29 cellular contexts compared by ENCODE assay signal in the genomic region with DNA sequence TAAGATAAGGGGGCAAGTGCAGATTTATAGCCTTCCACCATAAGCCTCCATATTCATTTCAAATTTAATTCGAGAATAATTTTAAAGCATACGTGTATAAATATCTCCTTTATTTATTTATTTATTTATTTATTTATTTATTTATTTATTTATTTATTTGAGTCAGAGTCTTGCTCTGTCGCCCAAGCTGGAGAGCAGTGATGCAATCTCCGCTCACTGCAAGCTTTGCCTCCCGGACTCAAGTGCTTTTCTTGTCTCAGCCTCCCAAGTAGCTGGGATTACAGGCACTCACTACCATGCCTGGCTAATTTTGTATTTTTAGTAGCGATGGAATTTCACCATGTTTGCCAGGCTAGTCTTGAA.
"Had no signal": no experiment of that assay in that cellular context is flagged by ENCODE, and none has a peak within 500 bp of the region (broad histone marks: within the 10 kb centered on the region; RNA-seq: fewer than 3 reads in every experiment).

No MANE protein-coding gene starts in this region.

- H3K4me3 Mint-ChIP-seq: activated CD4-positive, alpha-beta memory T cell treated with anti-CD3 and anti-CD28 coated beads for 36 hours; activated CD4-positive, alpha-beta T cell treated with anti-CD3 and anti-CD28 coated beads for 36 hours; activated CD4-positive, alpha-beta T cell treated with anti-CD3 and anti-CD28 coated beads, Interleukin-2, amount 10 ng/mL, durations not matched to agents 24 days and 14 days; activated CD8-positive, alpha-beta memory T cell treated with anti-CD3 and anti-CD28 coated beads, Interleukin-2, amount 10 ng/mL, durations not matched to agents 7 days and 5 days; activated CD8-positive, alpha-beta T cell treated with anti-CD3 and anti-CD28 coated beads, Interleukin-2, amount 10 ng/mL, durations not matched to agents 7 days and 5 days; activated naive CD4-positive, alpha-beta T cell treated with anti-CD3 and anti-CD28 coated beads, Interleukin-2, amount 10 ng/mL, durations not matched to agents 7 days and 5 days; activated naive CD8-positive, alpha-beta T cell treated with anti-CD3 and anti-CD28 coated beads, Interleukin-2, amount 10 ng/mL, durations not matched to agents 7 days and 5 days; activated T-cell treated with anti-CD3 and anti-CD28 coated beads, Interleukin-2, amount 50 U/mL, for 24 hours; activated T-cell treated with anti-CD3 and anti-CD28 coated beads, Interleukin-2, amount 50 U/mL, for 72 hours; central memory CD8-positive, alpha-beta T cell; dendritic cell treated with granulocyte-macrophage colony-stimulating factor and Interleukin-4, amounts not matched to agents 40 ng/mL and 50 ng/mL, for 4 days; endodermal cell had no signal

- H3K4me3 ChIP-seq: coronary artery had no signal

- ATAC-seq: activated CD4-positive, alpha-beta T cell treated with anti-CD3 and anti-CD28 coated beads for 36 hours; activated CD8-positive, alpha-beta memory T cell treated with anti-CD3 and anti-CD28 coated beads, Interleukin-2, amount 10 ng/mL, durations not matched to agents 7 days and 5 days; activated CD8-positive, alpha-beta T cell treated with anti-CD3 and anti-CD28 coated beads, Interleukin-2, amount 10 ng/mL, durations not matched to agents 7 days and 5 days; activated naive CD4-positive, alpha-beta T cell treated with anti-CD3 and anti-CD28 coated beads, Interleukin-2, amount 50 U/mL, for 72 hours; activated T-cell treated with anti-CD3 and anti-CD28 coated beads, Interleukin-2, amount 50 U/mL, for 72 hours; esophagus mucosa had no signal

- H3K27ac Mint-ChIP-seq: activated CD4-positive, alpha-beta memory T cell treated with anti-CD3 and anti-CD28 coated beads for 36 hours; activated CD4-positive, alpha-beta T cell treated with anti-CD3 and anti-CD28 coated beads for 36 hours; activated CD4-positive, alpha-beta T cell treated with anti-CD3 and anti-CD28 coated beads, Interleukin-2, amount 10 ng/mL, durations not matched to agents 24 days and 14 days; activated CD8-positive, alpha-beta memory T cell treated with anti-CD3 and anti-CD28 coated beads, Interleukin-2, amount 10 ng/mL, durations not matched to agents 7 days and 5 days; activated CD8-positive, alpha-beta T cell treated with anti-CD3 and anti-CD28 coated beads, Interleukin-2, amount 10 ng/mL, durations not matched to agents 7 days and 5 days; activated naive CD4-positive, alpha-beta T cell treated with anti-CD3 and anti-CD28 coated beads, Interleukin-2, amount 10 ng/mL, durations not matched to agents 7 days and 5 days; activated naive CD4-positive, alpha-beta T cell treated with anti-CD3 and anti-CD28 coated beads, Interleukin-2, amount 50 U/mL, for 72 hours; activated naive CD8-positive, alpha-beta T cell treated with anti-CD3 and anti-CD28 coated beads, Interleukin-2, amount 10 ng/mL, durations not matched to agents 7 days and 5 days; activated T-cell treated with anti-CD3 and anti-CD28 coated beads, Interleukin-2, amount 50 U/mL, for 24 hours; activated T-cell treated with anti-CD3 and anti-CD28 coated beads, Interleukin-2, amount 50 U/mL, for 72 hours; dendritic cell treated with granulocyte-macrophage colony-stimulating factor and Interleukin-4, amounts not matched to agents 40 ng/mL and 50 ng/mL, for 4 days; endodermal cell had no signal

- H3K27me3 ChIP-seq: brain microvascular endothelial cell, dorsolateral prefrontal cortex had no signal

- H3K27me3 Mint-ChIP-seq: activated CD4-positive, alpha-beta memory T cell treated with anti-CD3 and anti-CD28 coated beads for 36 hours; activated CD4-positive, alpha-beta T cell treated with anti-CD3 and anti-CD28 coated beads for 36 hours; activated CD4-positive, alpha-beta T cell treated with anti-CD3 and anti-CD28 coated beads, Interleukin-2, amount 10 ng/mL, durations not matched to agents 24 days and 14 days; activated CD8-positive, alpha-beta memory T cell treated with anti-CD3 and anti-CD28 coated beads, Interleukin-2, amount 10 ng/mL, durations not matched to agents 7 days and 5 days; activated naive CD4-positive, alpha-beta T cell treated with anti-CD3 and anti-CD28 coated beads, Interleukin-2, amount 10 ng/mL, durations not matched to agents 7 days and 5 days; activated naive CD8-positive, alpha-beta T cell treated with anti-CD3 and anti-CD28 coated beads, Interleukin-2, amount 10 ng/mL, durations not matched to agents 7 days and 5 days; activated T-cell treated with anti-CD3 and anti-CD28 coated beads, Interleukin-2, amount 50 U/mL, for 24 hours; central memory CD8-positive, alpha-beta T cell; dendritic cell treated with granulocyte-macrophage colony-stimulating factor and Interleukin-4, amounts not matched to agents 40 ng/mL and 50 ng/mL, for 4 days had no signal

- H3K36me3 ChIP-seq: brain microvascular endothelial cell had no signal

- DNase-seq: activated CD4-positive, alpha-beta memory T cell treated with anti-CD3 and anti-CD28 coated beads for 36 hours; activated CD4-positive, alpha-beta T cell treated with anti-CD3 and anti-CD28 coated beads for 36 hours; activated CD4-positive, alpha-beta T cell treated with anti-CD3 and anti-CD28 coated beads, Interleukin-2, amount 10 ng/mL, durations not matched to agents 24 days and 14 days; activated CD4-positive, CD25-positive, alpha-beta regulatory T cell; activated CD4-positive, CD25-positive, alpha-beta regulatory T cell treated with anti-CD3 and anti-CD28 coated beads, Interleukin-2, amount 50 U/mL, for 72 hours; activated CD8-positive, alpha-beta memory T cell treated with anti-CD3 and anti-CD28 coated beads, Interleukin-2, amount 10 ng/mL, durations not matched to agents 7 days and 5 days; activated CD8-positive, alpha-beta memory T cell treated with anti-CD3 and anti-CD28 coated beads, Interleukin-2, amount 50 U/mL, for 4 hours; activated CD8-positive, alpha-beta T cell treated with anti-CD3 and anti-CD28 coated beads, Interleukin-2, amount 10 ng/mL, durations not matched to agents 7 days and 5 days; activated gamma-delta T cell; activated naive CD4-positive, alpha-beta T cell; activated naive CD4-positive, alpha-beta T cell treated with anti-CD3 and anti-CD28 coated beads, Interleukin-2, amount 10 ng/mL, durations not matched to agents 7 days and 5 days; activated naive CD8-positive, alpha-beta T cell treated with anti-CD3 and anti-CD28 coated beads, Interleukin-2, amount 10 ng/mL, durations not matched to agents 7 days and 5 days; activated T-cell treated with anti-CD3 and anti-CD28 coated beads for 4 hours; activated T-cell treated with anti-CD3 and anti-CD28 coated beads, Interleukin-2, amount 50 U/mL, for 24 hours; activated T-cell treated with anti-CD3 and anti-CD28 coated beads, Interleukin-2, amount 50 U/mL, for 72 hours; amniotic stem cell; anterior cingulate cortex; dorsolateral prefrontal cortex; effector memory CD4-positive, alpha-beta T cell; endodermal cell; T-helper 2 cell had no signal

- H3K36me3 Mint-ChIP-seq: activated CD4-positive, alpha-beta memory T cell treated with anti-CD3 and anti-CD28 coated beads for 36 hours; activated CD8-positive, alpha-beta memory T cell treated with anti-CD3 and anti-CD28 coated beads, Interleukin-2, amount 10 ng/mL, durations not matched to agents 7 days and 5 days; activated naive CD4-positive, alpha-beta T cell treated with anti-CD3 and anti-CD28 coated beads, Interleukin-2, amount 10 ng/mL, durations not matched to agents 7 days and 5 days; activated naive CD4-positive, alpha-beta T cell treated with anti-CD3 and anti-CD28 coated beads, Interleukin-2, amount 50 U/mL, for 72 hours; activated naive CD8-positive, alpha-beta T cell treated with anti-CD3 and anti-CD28 coated beads, Interleukin-2, amount 10 ng/mL, durations not matched to agents 7 days and 5 days had no signal

- H3K4me1 Mint-ChIP-seq: activated CD4-positive, alpha-beta T cell treated with anti-CD3 and anti-CD28 coated beads for 36 hours; activated CD4-positive, alpha-beta T cell treated with anti-CD3 and anti-CD28 coated beads, Interleukin-2, amount 10 ng/mL, durations not matched to agents 24 days and 14 days; activated CD8-positive, alpha-beta memory T cell treated with anti-CD3 and anti-CD28 coated beads, Interleukin-2, amount 10 ng/mL, durations not matched to agents 7 days and 5 days; activated naive CD4-positive, alpha-beta T cell treated with anti-CD3 and anti-CD28 coated beads, Interleukin-2, amount 10 ng/mL, durations not matched to agents 7 days and 5 days; activated naive CD8-positive, alpha-beta T cell treated with anti-CD3 and anti-CD28 coated beads, Interleukin-2, amount 10 ng/mL, durations not matched to agents 7 days and 5 days; central memory CD8-positive, alpha-beta T cell; endodermal cell had no signal

- H3K9me3 Mint-ChIP-seq: activated CD4-positive, alpha-beta T cell treated with anti-CD3 and anti-CD28 coated beads, Interleukin-2, amount 10 ng/mL, durations not matched to agents 24 days and 14 days; activated naive CD8-positive, alpha-beta T cell treated with anti-CD3 and anti-CD28 coated beads, Interleukin-2, amount 10 ng/mL, durations not matched to agents 7 days and 5 days; dendritic cell treated with granulocyte-macrophage colony-stimulating factor and Interleukin-4, amounts not matched to agents 40 ng/mL and 50 ng/mL, for 4 days; endodermal cell had no signal

- H3K27ac ChIP-seq: brain microvascular endothelial cell, coronary artery had no signal

- FAIRE-seq: astrocyte, bronchial epithelial cell had no signal
